25 cellular contexts compared by ENCODE assay signal in genomic region chr19:48946789-48947542, GRCh38. TPM values are rescaled to one million over a fixed set of nuclear protein-coding genes. Genes with fewer than 3 reads are reported as not detected.
"Had no signal": no experiment of that assay in that cellular context is flagged by ENCODE, and none has a peak within 500 bp of the region (broad histone marks: within the 10 kb centered on the region; RNA-seq: fewer than 3 reads in every experiment).

No MANE protein-coding gene starts in this region.

- DNase-seq: activated CD4-positive, alpha-beta T cell treated with anti-CD3 and anti-CD28 coated beads for 48 hours; activated CD4-positive, alpha-beta T cell treated with anti-CD3 and anti-CD28 coated beads, Interleukin-2, amount 50 U/mL, for 48 hours; activated CD4-positive, CD25-positive, alpha-beta regulatory T cell treated with anti-CD3 and anti-CD28 coated beads, Interleukin-2, amount 50 U/mL, for 72 hours; activated CD8-positive, alpha-beta memory T cell treated with anti-CD3 and anti-CD28 coated beads, Interleukin-2, amount 10 ng/mL, durations not matched to agents 7 days and 5 days; activated effector memory CD4-positive, alpha-beta T cell treated with anti-CD3 and anti-CD28 coated beads, Interleukin-2, amount 50 U/mL, for 16 hours; activated naive CD4-positive, alpha-beta T cell treated with Interleukin-2 at 50 U/mL for 16 hours; activated naive CD8-positive, alpha-beta T cell treated with anti-CD3 and anti-CD28 coated beads, Interleukin-2, amount 50 U/mL, for 24 hours; activated T-cell treated with anti-CD3 and anti-CD28 coated beads, Interleukin-2, amount 50 U/mL, for 4 hours; amniotic stem cell; Kasumi-1; NCI-H1105 treated with DMSO at 0.1 percent for 48 hours; NCI-H1436 treated with DMSO at 0.1 percent for 48 hours; NCI-H187; NCI-H2081; NCI-H510A treated with DMSO at 0.1 percent for 48 hours; NCI-H69; PC-3; SHP77 treated with DMSO at 0.1 percent for 48 hours; T-helper 9 cell had no signal

- H3K4me3 Mint-ChIP-seq: activated CD8-positive, alpha-beta memory T cell treated with anti-CD3 and anti-CD28 coated beads, Interleukin-2, amount 10 ng/mL, durations not matched to agents 7 days and 5 days; activated naive CD8-positive, alpha-beta T cell treated with anti-CD3 and anti-CD28 coated beads, Interleukin-2, amount 50 U/mL, for 24 hours; activated T-cell treated with anti-CD3 and anti-CD28 coated beads, Interleukin-2, amount 50 U/mL, for 4 hours; brain; central memory CD8-positive, alpha-beta T cell; T-helper 1 cell treated with Interleukin-12 subunit alpha and Interleukin-12 subunit beta and Interleukin-4 antibody, amounts not matched to agents 30 μg/mL and 1 μg/mL, for 36 hours; WTC11 had no signal

- H3K9me3 Mint-ChIP-seq: activated naive CD4-positive, alpha-beta T cell treated with anti-CD3 and anti-CD28 coated beads, Interleukin-2, amount 50 U/mL, for 72 hours; activated naive CD8-positive, alpha-beta T cell treated with anti-CD3 and anti-CD28 coated beads, Interleukin-2, amount 50 U/mL, for 24 hours; activated T-cell treated with anti-CD3 and anti-CD28 coated beads, Interleukin-2, amount 50 U/mL, for 4 hours; central memory CD8-positive, alpha-beta T cell; WTC11 had no signal

- H3K27ac Mint-ChIP-seq: activated CD8-positive, alpha-beta memory T cell treated with anti-CD3 and anti-CD28 coated beads, Interleukin-2, amount 10 ng/mL, durations not matched to agents 7 days and 5 days; activated naive CD4-positive, alpha-beta T cell treated with anti-CD3 and anti-CD28 coated beads, Interleukin-2, amount 50 U/mL, for 72 hours; activated naive CD8-positive, alpha-beta T cell treated with anti-CD3 and anti-CD28 coated beads, Interleukin-2, amount 50 U/mL, for 24 hours; brain; T-helper 1 cell treated with Interleukin-12 subunit alpha and Interleukin-12 subunit beta and Interleukin-4 antibody, amounts not matched to agents 30 μg/mL and 1 μg/mL, for 36 hours; WTC11 had no signal

- H3K27me3 Mint-ChIP-seq: activated CD8-positive, alpha-beta memory T cell treated with anti-CD3 and anti-CD28 coated beads, Interleukin-2, amount 10 ng/mL, durations not matched to agents 7 days and 5 days; activated naive CD8-positive, alpha-beta T cell treated with anti-CD3 and anti-CD28 coated beads, Interleukin-2, amount 50 U/mL, for 24 hours; central memory CD8-positive, alpha-beta T cell had no signal

- H3K4me1 Mint-ChIP-seq: activated CD8-positive, alpha-beta memory T cell treated with anti-CD3 and anti-CD28 coated beads, Interleukin-2, amount 10 ng/mL, durations not matched to agents 7 days and 5 days; activated naive CD8-positive, alpha-beta T cell treated with anti-CD3 and anti-CD28 coated beads, Interleukin-2, amount 50 U/mL, for 24 hours; brain; central memory CD8-positive, alpha-beta T cell; WTC11 had no signal

- FAIRE-seq: astrocyte had no signal

RNA-seq across cellular contexts. Expression of gene DHDH, which starts 13.5 kb away (rescaled TPM):
- total RNA-seq: activated T-cell treated with anti-CD3 and anti-CD28 coated beads, Interleukin-2, amount 50 U/mL, for 4 hours had no signal
